In genomic region chr6:150352321-150353296, GRCh38 we compare ENCODE assay signal across 1 cellular context.
TF ChIP-seq lines count a peak whose summit lies in the region.

No MANE protein-coding gene starts in this region.

TF ChIP-seq in K562, 482 proteins besides CTCF, POLR2A, EP300 and RAD21 (continued from another document):
- TF ChIP-seq, protein P1, sequence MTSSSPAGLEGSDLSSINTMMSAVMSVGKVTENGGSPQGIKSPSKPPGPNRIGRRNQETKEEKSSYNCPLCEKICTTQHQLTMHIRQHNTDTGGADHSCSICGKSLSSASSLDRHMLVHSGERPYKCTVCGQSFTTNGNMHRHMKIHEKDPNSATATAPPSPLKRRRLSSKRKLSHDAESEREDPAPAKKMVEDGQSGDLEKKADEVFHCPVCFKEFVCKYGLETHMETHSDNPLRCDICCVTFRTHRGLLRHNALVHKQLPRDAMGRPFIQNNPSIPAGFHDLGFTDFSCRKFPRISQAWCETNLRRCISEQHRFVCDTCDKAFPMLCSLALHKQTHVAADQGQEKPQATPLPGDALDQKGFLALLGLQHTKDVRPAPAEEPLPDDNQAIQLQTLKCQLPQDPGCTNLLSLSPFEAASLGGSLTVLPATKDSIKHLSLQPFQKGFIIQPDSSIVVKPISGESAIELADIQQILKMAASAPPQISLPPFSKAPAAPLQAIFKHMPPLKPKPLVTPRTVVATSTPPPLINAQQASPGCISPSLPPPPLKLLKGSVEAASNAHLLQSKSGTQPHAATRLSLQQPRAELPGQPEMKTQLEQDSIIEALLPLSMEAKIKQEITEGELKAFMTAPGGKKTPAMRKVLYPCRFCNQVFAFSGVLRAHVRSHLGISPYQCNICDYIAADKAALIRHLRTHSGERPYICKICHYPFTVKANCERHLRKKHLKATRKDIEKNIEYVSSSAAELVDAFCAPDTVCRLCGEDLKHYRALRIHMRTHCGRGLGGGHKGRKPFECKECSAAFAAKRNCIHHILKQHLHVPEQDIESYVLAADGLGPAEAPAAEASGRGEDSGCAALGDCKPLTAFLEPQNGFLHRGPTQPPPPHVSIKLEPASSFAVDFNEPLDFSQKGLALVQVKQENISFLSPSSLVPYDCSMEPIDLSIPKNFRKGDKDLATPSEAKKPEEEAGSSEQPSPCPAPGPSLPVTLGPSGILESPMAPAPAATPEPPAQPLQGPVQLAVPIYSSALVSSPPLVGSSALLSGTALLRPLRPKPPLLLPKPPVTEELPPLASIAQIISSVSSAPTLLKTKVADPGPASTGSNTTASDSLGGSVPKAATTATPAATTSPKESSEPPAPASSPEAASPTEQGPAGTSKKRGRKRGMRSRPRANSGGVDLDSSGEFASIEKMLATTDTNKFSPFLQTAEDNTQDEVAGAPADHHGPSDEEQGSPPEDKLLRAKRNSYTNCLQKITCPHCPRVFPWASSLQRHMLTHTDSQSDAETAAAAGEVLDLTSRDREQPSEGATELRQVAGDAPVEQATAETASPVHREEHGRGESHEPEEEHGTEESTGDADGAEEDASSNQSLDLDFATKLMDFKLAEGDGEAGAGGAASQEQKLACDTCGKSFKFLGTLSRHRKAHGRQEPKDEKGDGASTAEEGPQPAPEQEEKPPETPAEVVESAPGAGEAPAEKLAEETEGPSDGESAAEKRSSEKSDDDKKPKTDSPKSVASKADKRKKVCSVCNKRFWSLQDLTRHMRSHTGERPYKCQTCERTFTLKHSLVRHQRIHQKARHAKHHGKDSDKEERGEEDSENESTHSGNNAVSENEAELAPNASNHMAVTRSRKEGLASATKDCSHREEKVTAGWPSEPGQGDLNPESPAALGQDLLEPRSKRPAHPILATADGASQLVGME (CRISPR knock-in tag; IDR thresholded peaks at IDR 0.05): no peak
- TF ChIP-seq E2F6 (IDR thresholded peaks at IDR 0.05; ENCODE audit: borderline replicate concordance in 1 of 2, extremely low read depth in 1 of 2, insufficient read depth in 1 of 2, insufficient read length in 1 of 2, low read depth in 1 of 2, low read length in 1 of 2, poor library complexity in 1 of 2, severe bottlenecking in 1 of 2): no peak
- no peak for TF ChIP-seq NBN (IDR thresholded peaks at IDR 0.05; ENCODE audit: low read depth)
- TF ChIP-seq ZNF764 (CRISPR knock-in tag; IDR thresholded peaks at IDR 0.05; ENCODE audit: low read depth): no peak
- TF ChIP-seq STAG1 (CRISPR knock-in tag; IDR thresholded peaks at IDR 0.05; ENCODE audit: borderline replicate concordance): no peak; the same call in 1 of the 2 replicates
- 0 out of 2 replicates have a peak, but pooled peaks have one; percentile 45 for TF ChIP-seq ZNF217 (CRISPR knock-in tag; IDR thresholded peaks at IDR 0.05)
- no peak for TF ChIP-seq ZNF263 (CRISPR knock-in tag; IDR thresholded peaks at IDR 0.05; ENCODE audit: borderline replicate concordance)
- TF ChIP-seq SRSF7 (optimal IDR thresholded peaks at IDR 0.05; ENCODE audit: low read depth, low read length): no peak
- TF ChIP-seq TRIM25 (IDR thresholded peaks at IDR 0.05; ENCODE audit: borderline replicate concordance): no peak
- peak; percentile 44; the same call in 1 of the 2 replicates for TF ChIP-seq NFIC (IDR thresholded peaks at IDR 0.05)
- TF ChIP-seq ZFX (CRISPR knock-in tag; IDR thresholded peaks at IDR 0.05): no peak
- no peak for TF ChIP-seq TAF9B (IDR thresholded peaks at IDR 0.05; ENCODE audit: partially characterized antibody)
- TF ChIP-seq, protein P2, sequence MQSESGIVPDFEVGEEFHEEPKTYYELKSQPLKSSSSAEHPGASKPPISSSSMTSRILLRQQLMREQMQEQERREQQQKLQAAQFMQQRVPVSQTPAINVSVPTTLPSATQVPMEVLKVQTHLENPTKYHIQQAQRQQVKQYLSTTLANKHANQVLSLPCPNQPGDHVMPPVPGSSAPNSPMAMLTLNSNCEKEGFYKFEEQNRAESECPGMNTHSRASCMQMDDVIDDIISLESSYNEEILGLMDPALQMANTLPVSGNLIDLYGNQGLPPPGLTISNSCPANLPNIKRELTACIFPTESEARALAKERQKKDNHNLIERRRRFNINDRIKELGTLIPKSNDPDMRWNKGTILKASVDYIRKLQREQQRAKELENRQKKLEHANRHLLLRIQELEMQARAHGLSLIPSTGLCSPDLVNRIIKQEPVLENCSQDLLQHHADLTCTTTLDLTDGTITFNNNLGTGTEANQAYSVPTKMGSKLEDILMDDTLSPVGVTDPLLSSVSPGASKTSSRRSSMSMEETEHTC (IDR thresholded peaks at IDR 0.05): no peak
- TF ChIP-seq HNRNPUL1 (IDR thresholded peaks at IDR 0.05; ENCODE audit: low read length): no peak
- TF ChIP-seq, protein P3, sequence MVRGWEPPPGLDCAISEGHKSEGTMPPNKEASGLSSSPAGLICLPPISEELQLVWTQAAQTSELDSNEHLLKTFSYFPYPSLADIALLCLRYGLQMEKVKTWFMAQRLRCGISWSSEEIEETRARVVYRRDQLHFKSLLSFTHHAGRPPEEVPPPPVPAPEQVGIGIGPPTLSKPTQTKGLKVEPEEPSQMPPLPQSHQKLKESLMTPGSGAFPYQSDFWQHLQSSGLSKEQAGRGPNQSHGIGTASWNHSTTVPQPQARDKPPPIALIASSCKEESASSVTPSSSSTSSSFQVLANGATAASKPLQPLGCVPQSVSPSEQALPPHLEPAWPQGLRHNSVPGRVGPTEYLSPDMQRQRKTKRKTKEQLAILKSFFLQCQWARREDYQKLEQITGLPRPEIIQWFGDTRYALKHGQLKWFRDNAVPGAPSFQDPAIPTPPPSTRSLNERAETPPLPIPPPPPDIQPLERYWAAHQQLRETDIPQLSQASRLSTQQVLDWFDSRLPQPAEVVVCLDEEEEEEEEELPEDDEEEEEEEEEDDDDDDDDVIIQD (CRISPR knock-in tag; IDR thresholded peaks at IDR 0.05): no peak
- no peak for TF ChIP-seq ZNF398 (CRISPR knock-in tag; IDR thresholded peaks at IDR 0.05)
- no peak for TF ChIP-seq ZNF507 (tag; conservative IDR thresholded peaks at IDR 0.05)
